17 cellular contexts compared by ENCODE assay signal in genomic region chr3:41598804-41599481, GRCh38.
A peak's percentile ranks its signal among the peaks of the same experiment; 100 is the strongest.
DNase-seq lines count a peak whose midpoint lies in the region; ATAC-seq and TF ChIP-seq lines count a peak whose summit lies in the region.
"Had no signal": no experiment of that assay in that cellular context is flagged by ENCODE, and none has a peak within 500 bp of the region (broad histone marks: within the 10 kb centered on the region; RNA-seq: fewer than 3 reads in every experiment).

No MANE protein-coding gene starts in this region.

- H3K9me3 Mint-ChIP-seq in activated naive CD8-positive, alpha-beta T cell treated with anti-CD3 and anti-CD28 coated beads for 36 hours, result no peaks in the 10 kb centered on the region

- DNase-seq in AG10803 (ENCODE audit: low read depth) (peak; percentile 72), amniotic epithelial cell (ENCODE audit: low read depth) (peak; percentile 16), kidney tubule cell (ENCODE audit: low spot score) (peak; percentile 7), NCI-H774 (lab: John Stamatoyannopoulos, UW) (no peak), left lung (no peak)
- DNase-seq in activated naive CD8-positive, alpha-beta T cell treated with anti-CD3 and anti-CD28 coated beads for 36 hours, result no peak
- DNase-seq: activated CD4-positive, alpha-beta T cell treated with anti-CD3 and anti-CD28 coated beads for 36 hours; activated CD8-positive, alpha-beta memory T cell treated with anti-CD3 and anti-CD28 coated beads, Interleukin-2, amount 50 U/mL, for 4 hours; activated gamma-delta T cell; body of pancreas; dorsolateral prefrontal cortex; hippocampal formation; kidney glomerular epithelial cell; T1000 had no signal

- H3K36me3 ChIP-seq in HEK293 (ENCODE audit: control insufficient read depth in 2 of 2, insufficient read depth in 1 of 2, low read length in 2 of 2) (no peaks in the 10 kb centered on the region), left lung (no peaks in the 10 kb centered on the region)
- H3K36me3 ChIP-seq: BLaER1 treated with 17β-estradiol and CSF1 and Interleukin-3, amounts not matched to agents 10 nM and 100 nM had no signal

- TF ChIP-seq CTCF in AG10803 (conservative IDR thresholded peaks at IDR 0.05; ENCODE audit: low read length) (0 out of 2 replicates have a peak, but pooled peaks have one; percentile 7), HEK293 (tag by site-specific recombination; IDR thresholded peaks at IDR 0.05) (no peak), left lung (IDR thresholded peaks at IDR 0.05) (no peak)

- POLR2A ChIA-PET in HEK293 (lab: Yijun Ruan, JAX), result no interaction called here

- no peak overlapping the region for H3K27ac Mint-ChIP-seq in activated naive CD8-positive, alpha-beta T cell treated with anti-CD3 and anti-CD28 coated beads for 36 hours
- H3K27ac Mint-ChIP-seq: activated CD4-positive, alpha-beta T cell treated with anti-CD3 and anti-CD28 coated beads for 36 hours had no signal

- H3K4me1 ChIP-seq in HEK293 (ENCODE audit: control insufficient read depth, insufficient read depth, low read length) (no peaks in the 10 kb centered on the region), left lung (no peaks in the 10 kb centered on the region)
- H3K4me1 ChIP-seq: body of pancreas had no signal

- no peaks in the 10 kb centered on the region for H3K9me3 ChIP-seq in HEK293 (ENCODE audit: control insufficient read depth, insufficient read depth, low read depth, low read length)
- H3K9me3 ChIP-seq in left lung, result no peaks in the 10 kb centered on the region
- H3K9me3 ChIP-seq: body of pancreas had no signal

- H3K4me1 Mint-ChIP-seq in activated naive CD8-positive, alpha-beta T cell treated with anti-CD3 and anti-CD28 coated beads for 36 hours, result peaks cover 4% of the 10 kb centered on the region

- H3K27me3 Mint-ChIP-seq in activated naive CD8-positive, alpha-beta T cell treated with anti-CD3 and anti-CD28 coated beads for 36 hours, result no peaks in the 10 kb centered on the region
- H3K27me3 Mint-ChIP-seq: activated CD4-positive, alpha-beta T cell treated with anti-CD3 and anti-CD28 coated beads for 36 hours had no signal

- H3K27ac ChIP-seq in HEK293 (ENCODE audit: extremely low read depth, low read depth, low read length) (no peak overlapping the region), left lung (no peak overlapping the region)
- H3K27ac ChIP-seq: BLaER1 treated with 17β-estradiol and CSF1 and Interleukin-3, amounts not matched to agents 10 nM and 100 nM; body of pancreas; dorsolateral prefrontal cortex had no signal

- H3K4me3 ChIP-seq in AG10803 (ENCODE audit: low read length) (no peak overlapping the region), HEK293 (ENCODE audit: low read depth, low read length) (no peak overlapping the region), left lung (no peak overlapping the region)
- H3K4me3 ChIP-seq: BLaER1 treated with 17β-estradiol and CSF1 and Interleukin-3, amounts not matched to agents 10 nM and 100 nM; body of pancreas; dorsolateral prefrontal cortex had no signal

- ATAC-seq in left lung (no peak), GM18505 (IDR thresholded peaks at IDR 0.05; ENCODE audit: unreplicated experiment) (no peak)
- ATAC-seq: activated CD4-positive, alpha-beta T cell treated with anti-CD3 and anti-CD28 coated beads for 36 hours; body of pancreas had no signal

- no peaks in the 10 kb centered on the region for H3K27me3 ChIP-seq in left lung
- H3K27me3 ChIP-seq: BLaER1 treated with 17β-estradiol and CSF1 and Interleukin-3, amounts not matched to agents 10 nM and 100 nM; body of pancreas; dorsolateral prefrontal cortex had no signal

- no peak for TF ChIP-seq POLR2A in GM18505 (IDR thresholded peaks at IDR 0.05; ENCODE audit: borderline replicate concordance, extremely low read depth, insufficient read depth, insufficient read length)

- CTCF ChIA-PET in HEK293 (lab: Yijun Ruan, JAX), result no interaction called here

- no peak overlapping the region for H3K4me3 Mint-ChIP-seq in activated naive CD8-positive, alpha-beta T cell treated with anti-CD3 and anti-CD28 coated beads for 36 hours
- H3K4me3 Mint-ChIP-seq: activated CD4-positive, alpha-beta T cell treated with anti-CD3 and anti-CD28 coated beads for 36 hours had no signal

- peaks cover 8% of the 10 kb centered on the region for H3K36me3 Mint-ChIP-seq in activated naive CD8-positive, alpha-beta T cell treated with anti-CD3 and anti-CD28 coated beads for 36 hours

- intact Hi-C loops in left lung (cut with DNase I), result no loop called here

TF ChIP-seq in HEK293, 187 proteins besides CTCF, POLR2A, EP300 and RAD21:
- TF ChIP-seq ZNF302 (tag by site-specific recombination; IDR thresholded peaks at IDR 0.05; ENCODE audit: low read depth) (no peak), WT1 (tag by site-specific recombination; IDR thresholded peaks at IDR 0.05) (0 out of 2 replicates have a peak, but pooled peaks have one; percentile 2), ZBTB44 (tag by site-specific recombination; IDR thresholded peaks at IDR 0.05) (no peak), ZNF830 (tag by site-specific recombination; IDR thresholded peaks at IDR 0.05; ENCODE audit: low read depth) (no peak), SP3 (tag by site-specific recombination; IDR thresholded peaks at IDR 0.05) (no peak), ZBTB6 (tag by site-specific recombination; IDR thresholded peaks at IDR 0.05) (no peak), ZNF202 (tag by site-specific recombination; IDR thresholded peaks at IDR 0.05; ENCODE audit: borderline replicate concordance) (no peak), TRIM28 (IDR thresholded peaks at IDR 0.05; ENCODE audit: borderline replicate concordance, low read length) (0 out of 2 replicates have a peak, but pooled peaks have one; percentile 22), ZNF366 (tag by site-specific recombination; conservative IDR thresholded peaks at IDR 0.05) (0 out of 2 replicates have a peak, but pooled peaks have one; percentile 20)

Comparison
In these comparisons a context has a peak if more than half of its experiments do, and no peak if none do; other contexts are left out.
1. DNase-seq: peak in AG10803 (single experiment), amniotic epithelial cell (single experiment) and kidney tubule cell (single experiment); none in NCI-H774 (single experiment), left lung (0 of 2) and activated naive CD8-positive, alpha-beta T cell treated with anti-CD3 and anti-CD28 coated beads for 36 hours (single experiment).